Comparison of ENCODE assay signal across 20 cellular contexts in the genomic region with DNA sequence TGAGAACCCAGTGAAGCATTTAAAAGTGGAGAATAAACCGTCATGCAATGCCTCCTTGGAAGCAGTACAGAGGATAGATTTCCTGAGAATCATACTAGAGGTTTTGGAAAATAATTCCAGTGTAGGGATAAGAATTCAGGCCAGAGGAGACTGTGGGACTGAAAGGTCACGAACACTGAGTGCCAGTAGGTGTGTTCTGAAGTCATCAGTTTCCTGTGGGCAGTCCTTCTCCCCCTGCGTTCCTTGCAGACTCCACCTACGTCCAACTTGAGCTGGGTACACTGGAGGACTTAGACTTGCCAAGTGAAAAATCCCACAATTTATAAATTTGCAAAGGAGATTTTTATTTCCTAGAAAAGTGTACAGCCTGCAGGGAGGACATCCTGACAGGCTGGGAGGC.
"Had no signal": no experiment of that assay in that cellular context is flagged by ENCODE, and none has a peak within 500 bp of the region (broad histone marks: within the 10 kb centered on the region; RNA-seq: fewer than 3 reads in every experiment).

No MANE protein-coding gene starts in this region.

- DNase-seq: activated CD4-positive, alpha-beta memory T cell treated with anti-CD3 and anti-CD28 coated beads for 36 hours; activated CD4-positive, alpha-beta T cell treated with anti-CD3 and anti-CD28 coated beads for 48 hours; activated effector memory CD4-positive, alpha-beta T cell treated with Interleukin-2 at 50 U/mL for 16 hours; activated naive CD4-positive, alpha-beta T cell treated with anti-CD3 and anti-CD28 coated beads for 36 hours; activated naive CD8-positive, alpha-beta T cell treated with anti-CD3 and anti-CD28 coated beads, Interleukin-2, amount 10 ng/mL, durations not matched to agents 7 days and 5 days; activated T-cell treated with anti-CD3 and anti-CD28 coated beads, Interleukin-2, amount 50 U/mL, for 72 hours; amniotic stem cell; caudate nucleus; effector CD4-positive, alpha-beta T cell; foreskin keratinocyte; kidney glomerular epithelial cell; lower lobe of right lung; mesendoderm; mucosa of descending colon; nephron progenitor cell; nucleus accumbens; posterior cingulate gyrus; stimulated activated CD4-positive, alpha-beta T cell treated with anti-CD3 and anti-CD28 coated beads, Interleukin-4, amount 100 ng/mL, for 24 hours; stimulated activated naive CD4-positive, alpha-beta T cell treated with Interleukin-2 at 50 U/mL for 16 hours had no signal

- H3K4me1 ChIP-seq: foreskin keratinocyte, lower lobe of right lung had no signal

- H3K36me3 ChIP-seq: lower lobe of right lung had no signal

- H3K4me3 ChIP-seq: hepatocyte, lower lobe of right lung, mucosa of descending colon had no signal

- H3K9me3 ChIP-seq: lower lobe of right lung, mucosa of descending colon had no signal

- ATAC-seq: activated T-cell treated with anti-CD3 and anti-CD28 coated beads, Interleukin-2, amount 50 U/mL, for 72 hours; foreskin keratinocyte; mucosa of descending colon had no signal

- H3K27me3 ChIP-seq: foreskin keratinocyte, hepatocyte had no signal

- H3K27ac ChIP-seq: foreskin keratinocyte, hepatocyte, lower lobe of right lung had no signal
